Comparison of ENCODE assay signal across 19 cellular contexts in genomic region chr18:50527636-50528307, GRCh38. TPM values are rescaled to one million over a fixed set of nuclear protein-coding genes. Genes with fewer than 3 reads are reported as not detected.
DNase-seq lines count a peak whose midpoint lies in the region; ATAC-seq and TF ChIP-seq lines count a peak whose summit lies in the region.
"Had no signal": no experiment of that assay in that cellular context is flagged by ENCODE, and none has a peak within 500 bp of the region (broad histone marks: within the 10 kb centered on the region; RNA-seq: fewer than 3 reads in every experiment).

No MANE protein-coding gene starts in this region.

- peaks cover 20 to 21% of the 10 kb centered on the region in 2 donors for H3K4me1 ChIP-seq in thyroid gland
- H3K4me1 ChIP-seq: SJSA1 had no signal

- ATAC-seq in left lobe of liver = peak; percentile 97
- ATAC-seq: K562, PC-3 had no signal

- TF ChIP-seq CTCF in thyroid gland (IDR thresholded peaks at IDR 0.05) = no peak
- TF ChIP-seq CTCF in GM10266 (IDR thresholded peaks at IDR 0.05; ENCODE audit: control insufficient read depth, insufficient read depth, low read depth, missing control alignments) = no peak
- no peak for TF ChIP-seq CTCF in HFFc6 (IDR thresholded peaks at IDR 0.05)

- no peak overlapping the region for H3K4me3 ChIP-seq in thyroid gland (replicated peaks in 1 of 3)
- H3K4me3 ChIP-seq: GM23248, K562, SJSA1 had no signal

- intact Hi-C loops in thyroid gland (cut with DNase I) = no loop called here

- H3K36me3 Mint-ChIP-seq in HFFc6 (ENCODE audit: low read depth) = peaks cover 5% of the 10 kb centered on the region; the same call in 1 of the 2 replicates

- no peak overlapping the region for H3K27ac ChIP-seq in thyroid gland
- H3K27ac ChIP-seq: C4-2B, GM23248, SJSA1 had no signal

- H3K27me3 Mint-ChIP-seq in HFFc6 (ENCODE audit: insufficient read depth) = no peaks in the 10 kb centered on the region; the same call in none of the 2 replicates

- H3K9me3 Mint-ChIP-seq in HFFc6 = peaks cover 41% of the 10 kb centered on the region

- whole genome bisulfite sequencing in thyroid gland, 2 donors = 62 to 73% methylated on average over 3 of the region's 3 CpGs

- H3K4me1 Mint-ChIP-seq in HFFc6 (ENCODE audit: low read depth) = no peaks in the 10 kb centered on the region

- no peaks in the 10 kb centered on the region for H3K27me3 ChIP-seq in thyroid gland
- H3K27me3 ChIP-seq: SJSA1 had no signal

- no peaks in the 10 kb centered on the region for H3K9me3 ChIP-seq in thyroid gland
- H3K9me3 ChIP-seq: SJSA1 had no signal

- TF ChIP-seq POLR2A in thyroid gland (IDR thresholded peaks at IDR 0.05) = no peak

- H3K27ac Mint-ChIP-seq in HFFc6 = no peak overlapping the region

- DNase-seq in NCI-H1694 treated with DMSO at 0.1 percent for 48 hours (lab: John Stamatoyannopoulos, UW) = peak; percentile 3
- DNase-seq in NCI-H1694 (lab: John Stamatoyannopoulos, UW) = no peak
- peak; percentile 43 for DNase-seq in NCI-H69 (lab: John Stamatoyannopoulos, UW)
- peak; percentile 66 for DNase-seq in left lobe of liver (ENCODE audit: low spot score)
- peak; percentile 9 to 11 for DNase-seq in thyroid gland
- DNase-seq in activated CD8-positive, alpha-beta memory T cell treated with anti-CD3 and anti-CD28 coated beads for 24 hours = no peak
- DNase-seq in GM10266 (ENCODE audit: extremely low spot score) = no peak
- no peak for DNase-seq in HFFc6
- DNase-seq: DND-41, GF-D8, GM23248, NCI-H1092, NCI-H187 treated with DMSO at 0.1 percent for 48 hours, NCI-H2171 treated with DMSO at 0.1 percent for 48 hours, PC-3 had no signal

- H3K4me3 Mint-ChIP-seq in HFFc6 = no peak overlapping the region

- no peaks in the 10 kb centered on the region for H3K36me3 ChIP-seq in thyroid gland
- H3K36me3 ChIP-seq: SJSA1 had no signal

RNA-seq across cellular contexts. Expression of gene MAPK4, which starts 32.1 kb away (rescaled TPM):
- total RNA-seq in left lobe of liver (0.25 TPM), thyroid gland (10 to 100 TPM in 3 of 4 donors, 1 to 10 TPM in 1; 3.5 to 17.9 (median 11.4) TPM)
- not detected for total RNA-seq in HFFc6 (2021; fragmentation: NEBNext Ultra II Directional; extraction: Animal tissue kit (Norgen Biotek cat#: 25700))
- total RNA-seq: K562, M059J, PC-3, SJSA1 had no signal

Comparison
In these comparisons a context has a peak if more than half of its experiments do, and no peak if none do; other contexts are left out.
1. DNase-seq: peak in NCI-H1694 treated with DMSO at 0.1 percent for 48 hours (single experiment), NCI-H69 (single experiment), left lobe of liver (single experiment) and thyroid gland (2 of 2); none in NCI-H1694 (single experiment), activated CD8-positive, alpha-beta memory T cell treated with anti-CD3 and anti-CD28 coated beads for 24 hours (single experiment), GM10266 (single experiment) and HFFc6 (single experiment).